In the genomic region with DNA sequence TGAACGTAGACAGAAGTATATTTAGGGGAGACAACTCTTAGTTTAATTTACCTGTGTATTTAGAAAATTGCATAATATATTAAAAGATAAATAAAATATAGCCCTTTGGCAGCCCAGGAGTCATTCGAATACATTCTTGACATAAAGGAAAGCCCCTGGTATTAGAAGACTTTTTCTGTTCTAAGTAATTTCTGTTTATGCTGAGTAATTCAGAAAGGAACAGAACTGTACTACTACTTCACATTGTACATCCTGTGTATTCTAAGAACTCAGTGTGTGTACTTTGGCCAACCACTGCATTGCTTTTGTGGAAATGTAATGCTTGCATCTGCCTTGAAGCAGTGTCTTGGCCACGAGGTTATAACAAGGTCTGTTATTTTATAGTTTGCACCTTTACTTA, we compare ENCODE assay signal across 8 cellular contexts.
DNase-seq lines count a peak whose midpoint lies in the region; ATAC-seq and TF ChIP-seq lines count a peak whose summit lies in the region.
"Had no signal": no experiment of that assay in that cellular context is flagged by ENCODE, and none has a peak within 500 bp of the region (broad histone marks: within the 10 kb centered on the region; RNA-seq: fewer than 3 reads in every experiment).

No MANE protein-coding gene starts in this region.

- no peaks in the 10 kb centered on the region for H3K36me3 ChIP-seq in BE2C

- intact Hi-C loops in natural killer cell (cut with micrococcal nuclease), result no loop called here

- no peaks in the 10 kb centered on the region for H3K9me3 Mint-ChIP-seq in natural killer cell

- H3K4me1 Mint-ChIP-seq in natural killer cell, result peaks cover 63 to 68% of the 10 kb centered on the region in 2 donors

- H3K27ac Mint-ChIP-seq in natural killer cell, result peak overlapping the region; percentile 26 to 52

- no peaks in the 10 kb centered on the region for H3K27me3 ChIP-seq in BE2C

- no peaks in the 10 kb centered on the region for H3K4me1 ChIP-seq in BE2C

- TF ChIP-seq CTCF in natural killer cell (IDR thresholded peaks at IDR 0.05), result no peak
- no peak for TF ChIP-seq CTCF in BE2C (IDR thresholded peaks at IDR 0.05; ENCODE audit: low read depth, low read length)

- no peaks in the 10 kb centered on the region for H3K27me3 Mint-ChIP-seq in natural killer cell (ENCODE audit: low read depth in 2 of 2)

- no peaks in the 10 kb centered on the region for H3K9me3 ChIP-seq in BE2C

- DNase-seq in natural killer cell, result no peak
- no peak for DNase-seq in hippocampal formation (lab: John Stamatoyannopoulos, UW)
- no peak for DNase-seq in BE2C
- no peak for DNase-seq in NCI-H2081 (lab: John Stamatoyannopoulos, UW)
- DNase-seq: NCI-H2227 treated with DMSO at 0.1 percent for 48 hours had no signal

- H3K4me3 Mint-ChIP-seq in natural killer cell, result peak overlapping the region; percentile 48

- H3K36me3 Mint-ChIP-seq in natural killer cell, result no peaks in the 10 kb centered on the region

- peak; percentile 93 for ATAC-seq in GM18909 (IDR thresholded peaks at IDR 0.05; ENCODE audit: poor library complexity, unreplicated experiment)
- peak; percentile 97 for ATAC-seq in GM21529 (IDR thresholded peaks at IDR 0.05; ENCODE audit: unreplicated experiment)
- ATAC-seq in HG03175 (IDR thresholded peaks at IDR 0.05; ENCODE audit: unreplicated experiment), result peak; percentile 93
- ATAC-seq in natural killer cell, result peak; percentile 47 to 71 (median 61)

- no peak overlapping the region for H3K4me3 ChIP-seq in BE2C (ENCODE audit: low read depth, low read length)
